ENCODE assay signal across 15 cellular contexts in genomic region chr6:130396722-130397121, GRCh38. TPM values are rescaled to one million over a fixed set of nuclear protein-coding genes. Genes with fewer than 3 reads are reported as not detected.
DNase-seq lines count a peak whose midpoint lies in the region; ATAC-seq and FAIRE-seq lines count a peak whose summit lies in the region.
"Had no signal": no experiment of that assay in that cellular context is flagged by ENCODE, and none has a peak within 500 bp of the region (broad histone marks: within the 10 kb centered on the region; RNA-seq: fewer than 3 reads in every experiment).

No MANE protein-coding gene starts in this region.

- H3K36me3 Mint-ChIP-seq in activated T-cell treated with anti-CD3 and anti-CD28 coated beads, Interleukin-2, amount 50 U/mL, for 24 hours (ENCODE audit: low read depth), result no peaks in the 10 kb centered on the region

- no peaks in the 10 kb centered on the region for H3K9me3 ChIP-seq in endocrine pancreas (ENCODE audit: control insufficient read depth, low read length)
- no peaks in the 10 kb centered on the region for H3K9me3 ChIP-seq in small intestine (ENCODE audit: control insufficient read depth, low read depth)

- peaks cover 17% of the 10 kb centered on the region for H3K4me1 Mint-ChIP-seq in activated T-cell treated with anti-CD3 and anti-CD28 coated beads, Interleukin-2, amount 50 U/mL, for 24 hours (ENCODE audit: low read depth)
- H3K4me1 Mint-ChIP-seq: H9, nephron progenitor cell had no signal

- 2 to 11% (median 4%) methylated on average over 2 of the region's 2 CpGs for WGBS in small intestine, 3 donors

- H3K4me3 ChIP-seq in endocrine pancreas (ENCODE audit: control insufficient read depth, insufficient read depth, low read length) (peak overlapping the region; percentile 69), small intestine (ENCODE audit: low read depth in 1 of 2, low read length in 2 of 2) (no peak overlapping the region)

- no peaks in the 10 kb centered on the region for H3K27me3 ChIP-seq in endocrine pancreas (ENCODE audit: control insufficient read depth, insufficient read depth, low read length)
- no peaks in the 10 kb centered on the region for H3K27me3 ChIP-seq in small intestine (ENCODE audit: control insufficient read depth in 2 of 2, insufficient read depth in 2 of 2, low read length in 2 of 2)

- intact Hi-C loops in Right ventricle myocardium inferior (cut with DNase I), result no loop called here

- H3K27me3 Mint-ChIP-seq in activated T-cell treated with anti-CD3 and anti-CD28 coated beads, Interleukin-2, amount 50 U/mL, for 24 hours, result no peaks in the 10 kb centered on the region

- no peak overlapping the region for H3K27ac ChIP-seq in small intestine (ENCODE audit: low read depth in 1 of 2, low read length in 1 of 2)

- peaks cover 2% of the 10 kb centered on the region for H3K9me3 Mint-ChIP-seq in activated T-cell treated with anti-CD3 and anti-CD28 coated beads, Interleukin-2, amount 50 U/mL, for 24 hours
- H3K9me3 Mint-ChIP-seq: H9, nephron progenitor cell had no signal

- H3K36me3 ChIP-seq in endocrine pancreas (ENCODE audit: control insufficient read depth, insufficient read depth, low read length) (peaks cover 2% of the 10 kb centered on the region), small intestine (ENCODE audit: control insufficient read depth in 2 of 2, insufficient read depth in 2 of 2, low read length in 2 of 2) (no peaks in the 10 kb centered on the region)

- ATAC-seq in Right ventricle myocardium inferior, result no peak

- FAIRE-seq in small intestine (lab: Jason Lieb, UNC), result no peak
- FAIRE-seq: endothelial cell of umbilical vein had no signal

- H3K9ac ChIP-seq in endocrine pancreas (ENCODE audit: control insufficient read depth, insufficient read depth, low read length), result no peak overlapping the region

- H3K4me1 ChIP-seq in endocrine pancreas (ENCODE audit: control insufficient read depth, insufficient read depth, low read length), result peaks cover 10% of the 10 kb centered on the region
- no peaks in the 10 kb centered on the region for H3K4me1 ChIP-seq in small intestine (ENCODE audit: control insufficient read depth in 2 of 2, insufficient read depth in 1 of 2, low read depth in 1 of 2, low read length in 1 of 2)

- peak overlapping the region; percentile 48 for H3K4me3 Mint-ChIP-seq in activated T-cell treated with anti-CD3 and anti-CD28 coated beads, Interleukin-2, amount 50 U/mL, for 24 hours
- H3K4me3 Mint-ChIP-seq: H9, nephron progenitor cell had no signal

- DNase-seq in activated T-cell treated with anti-CD3 and anti-CD28 coated beads, Interleukin-2, amount 50 U/mL, for 24 hours, result no peak
- DNase-seq in activated T-cell treated with anti-CD3 and anti-CD28 coated beads, Interleukin-2, amount 50 U/mL, for 48 hours, result no peak
- DNase-seq in M059J (ENCODE audit: low read depth) (peak; percentile 62), small intestine (peak; percentile 31), amygdala (lab: John Stamatoyannopoulos, UW) (no peak), COLO668 (lab: John Stamatoyannopoulos, UW; ENCODE audit: unreplicated experiment) (no peak), Right ventricle myocardium inferior (ENCODE audit: missing footprints) (no peak)
- DNase-seq: activated CD4-positive, alpha-beta T cell treated with anti-CD3 and anti-CD28 coated beads for 1 hour; aorta; GF-D8; H9; nephron progenitor cell; Right ventricle myocardium superior had no signal

- no peak overlapping the region for H3K27ac Mint-ChIP-seq in activated T-cell treated with anti-CD3 and anti-CD28 coated beads, Interleukin-2, amount 50 U/mL, for 24 hours
- H3K27ac Mint-ChIP-seq: H9, nephron progenitor cell had no signal

RNA-seq across cellular contexts. Expression of gene TMEM200A, which starts 30.9 kb away (rescaled TPM):
- total RNA-seq in M059J (2014; rRNA removed; shearing (Covaris generic)), result 33.1 and 38.3 TPM in 2 replicates
- 1 to 10 TPM in 2 of 3 donors, under 1 TPM in 1; 0.45 to 6.5 (median 3.6) TPM for polyA plus RNA-seq in small intestine
- total RNA-seq in Right ventricle myocardium inferior, result not detected
- total RNA-seq: Right ventricle myocardium superior had no signal

Comparison
In these comparisons a context has a peak if more than half of its experiments do, and no peak if none do; other contexts are left out.
1. DNase-seq: peak in M059J (single experiment) and small intestine (single experiment); none in activated T-cell treated with anti-CD3 and anti-CD28 coated beads, Interleukin-2, amount 50 U/mL, for 24 hours (single experiment), activated T-cell treated with anti-CD3 and anti-CD28 coated beads, Interleukin-2, amount 50 U/mL, for 48 hours (0 of 2), amygdala (0 of 56), COLO668 (single experiment) and Right ventricle myocardium inferior (single experiment).
2. RNA of gene TMEM200A, which starts 30.9 kb away (total RNA-seq): 33.1 to 38.3 TPM in M059J; not detected in Right ventricle myocardium inferior (single experiment); every median in the first group is over 10 times any median in the second.